In the genomic region with DNA sequence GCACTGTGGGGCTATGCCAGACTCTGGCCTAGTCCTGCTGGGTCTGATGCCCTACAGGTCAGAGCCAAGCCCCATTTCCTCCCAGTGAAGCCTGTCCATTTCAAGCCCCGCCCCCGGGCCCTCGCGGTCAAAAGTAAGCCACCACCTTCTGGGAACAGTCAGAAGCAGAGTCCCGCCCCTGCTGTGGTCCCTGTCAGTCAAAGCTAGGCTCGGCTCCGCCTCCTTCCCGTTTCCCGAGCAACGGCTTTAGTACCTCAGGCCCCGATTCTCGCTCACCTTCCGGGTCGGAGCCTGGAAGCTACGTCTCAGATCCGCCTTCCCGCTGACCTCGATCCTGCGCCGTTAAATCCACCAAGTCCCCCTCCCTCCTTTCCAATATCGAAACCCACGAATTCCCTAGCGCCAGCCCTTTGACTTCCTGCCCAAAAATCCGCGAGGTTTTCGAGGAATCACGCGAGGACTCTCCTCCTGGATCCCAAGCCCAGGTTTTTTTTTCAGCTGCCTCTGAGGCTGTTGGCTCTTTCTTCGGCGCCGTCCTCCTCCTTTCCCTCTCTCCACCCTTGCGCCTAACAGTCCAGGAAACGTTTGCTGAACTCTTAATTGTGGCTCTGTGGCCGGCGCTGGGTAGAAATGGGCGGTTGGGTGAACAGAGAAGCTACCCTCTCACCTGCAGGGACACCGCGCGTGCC, we compare ENCODE assay signal across 8 cellular contexts. TPM values are rescaled to one million over a fixed set of nuclear protein-coding genes. Genes with fewer than 3 reads are reported as not detected.
DNase-seq lines count a peak whose midpoint lies in the region; FAIRE-seq and TF ChIP-seq lines count a peak whose summit lies in the region.

No MANE protein-coding gene starts in this region.

- H4K8ac ChIP-seq in H9 (replicated peaks; ENCODE audit: insufficient read length, low read depth, low read length): no peak overlapping the region

- TF ChIP-seq CTCF in H9 (conservative IDR thresholded peaks at IDR 0.05) (no peak), MM.1S (IDR thresholded peaks at IDR 0.05; ENCODE audit: low read length) (no peak), neutrophil (IDR thresholded peaks at IDR 0.05) (no peak)

- H3K56ac ChIP-seq in H9 (ENCODE audit: insufficient read length, low read depth, low read length): no peak overlapping the region

- peaks cover 26 to 43% of the 10 kb centered on the region in 2 experiments for H3K4me1 Mint-ChIP-seq in H9

- H3K4me1 ChIP-seq in H9 (ENCODE audit: insufficient read depth, low read length) (peaks cover 2% of the 10 kb centered on the region; the same call in 1 of the 2 replicates), MM.1S (ENCODE audit: low read length) (peaks cover 17% of the 10 kb centered on the region), neutrophil (ENCODE audit: control insufficient read depth in 1 of 2, insufficient read depth in 1 of 2, low read depth in 1 of 2, low read length in 1 of 2) (peaks cover 12 to 13% of the 10 kb centered on the region in 2 experiments)

- H3K23me2 ChIP-seq in H9 (ENCODE audit: insufficient read length, low read depth, low read length, poor library complexity, severe bottlenecking): peaks cover 13% of the 10 kb centered on the region

- H2BK5ac ChIP-seq in H9 (ENCODE audit: insufficient read length, low read length): no peak overlapping the region

- H2BK15ac ChIP-seq in H9 (ENCODE audit: low read depth, low read length): no peak overlapping the region

- in situ Hi-C loops in G401 (cut with HindIII; ENCODE audit: low sequenced_read_pairs): no loop called here

- FAIRE-seq in frontal cortex (lab: Jason Lieb, UNC): no peak

- no peak overlapping the region for H4K5ac ChIP-seq in H9 (ENCODE audit: insufficient read length, low read depth, low read length)

- no CpG with 5 or more reads among the region's 39 CpGs for WGBS in H9 (ENCODE audit: extremely low coverage, insufficient read length, low lambda C conversion rate)

- no peak overlapping the region for H2AK5ac ChIP-seq in H9 (ENCODE audit: insufficient read length, low read length)

- H2BK20ac ChIP-seq in H9 (ENCODE audit: low read depth, low read length, poor library complexity, severe bottlenecking): no peak overlapping the region

- H3K79me1 ChIP-seq in H9 (ENCODE audit: insufficient read depth, low read depth, low read length, poor library complexity, severe bottlenecking): no peaks in the 10 kb centered on the region

- no peak overlapping the region for H3K27ac ChIP-seq in H9 (ENCODE audit: insufficient read length, low read depth, low read length)
- peak overlapping the region; percentile 16; the same call in 1 of the 2 replicates for H3K27ac ChIP-seq in MM.1S (ENCODE audit: low read length)
- peak overlapping the region; percentile 38 for H3K27ac ChIP-seq in neutrophil
- peak overlapping the region; percentile 28 for H3K27ac ChIP-seq in substantia nigra (ENCODE audit: low read depth, low read length, poor library complexity, severe bottlenecking)

- H3K23ac ChIP-seq in H9 (ENCODE audit: insufficient read length, low read depth, low read length): no peak overlapping the region

- peak overlapping the region; percentile 21 for H3K9ac ChIP-seq in H9 (ENCODE audit: extremely low read depth, insufficient read length, low read length)
- H3K9ac ChIP-seq in MM.1S (ENCODE audit: low read length): peak overlapping the region; percentile 67

- no peak overlapping the region for H4K91ac ChIP-seq in H9 (ENCODE audit: insufficient read length, low read depth, low read length)

- peaks cover 7% of the 10 kb centered on the region; the same call in 1 of the 2 replicates for H3F3A ChIP-seq in MM.1S (ENCODE audit: insufficient read depth, low read length)

- no peaks in the 10 kb centered on the region for H4K20me1 ChIP-seq in H9 (ENCODE audit: control insufficient read depth, insufficient read depth, insufficient read length)
- H4K20me1 ChIP-seq in MM.1S (ENCODE audit: insufficient read depth, low read length): no peaks in the 10 kb centered on the region

- peaks cover 65% of the 10 kb centered on the region for H3K27me3 Mint-ChIP-seq in H9 (ENCODE audit: low read depth)

- peaks cover 0 to 3% of the 10 kb centered on the region in 2 experiments; a peak in 1 of 5 replicates for H3K9me3 Mint-ChIP-seq in H9

- peak overlapping the region; percentile 65 for H3K4me2 ChIP-seq in H9 (ENCODE audit: insufficient read depth, insufficient read length, low read length)
- H3K4me2 ChIP-seq in MM.1S (ENCODE audit: low read depth, low read length): peak overlapping the region; percentile 75

- H3T11ph ChIP-seq in H9 (ENCODE audit: low read length): no peak overlapping the region

- peak overlapping the region; percentile 70 for H3K14ac ChIP-seq in H9 (ENCODE audit: insufficient read depth, low read length)

- peak overlapping the region; percentile 75 for H3K4me3 ChIP-seq in MM.1S (ENCODE audit: low read length)
- H3K4me3 ChIP-seq in neutrophil (ENCODE audit: low read depth in 1 of 2, low read length in 1 of 2): peak overlapping the region; percentile 67 to 76

- H3K36me3 Mint-ChIP-seq in H9 (ENCODE audit: insufficient read depth in 1 of 3, low read depth in 3 of 3): peaks cover 0 to 3% (median 0%) of the 10 kb centered on the region in 3 experiments; a peak in 2 of 7 replicates

- H3K27ac Mint-ChIP-seq in H9: peak overlapping the region; percentile 81 to 98 (median 96)

- H2AFZ ChIP-seq in H9 (ENCODE audit: low read length) (no peak overlapping the region), MM.1S (ENCODE audit: low read length) (peak overlapping the region; percentile 68)

- H3K9me3 ChIP-seq in H9 (ENCODE audit: control insufficient read depth, low read depth, low read length) (no peaks in the 10 kb centered on the region), MM.1S (replicated peaks; ENCODE audit: insufficient read depth, low read length) (no peaks in the 10 kb centered on the region), neutrophil (no peaks in the 10 kb centered on the region)

- H3K9me2 ChIP-seq in MM.1S (replicated peaks; ENCODE audit: insufficient read depth, low read length): no peaks in the 10 kb centered on the region

- no peak overlapping the region for H3K4ac ChIP-seq in H9 (ENCODE audit: low read depth, low read length)

- no peaks in the 10 kb centered on the region for H3K79me2 ChIP-seq in H9 (ENCODE audit: insufficient read depth, low read length)
- H3K79me2 ChIP-seq in MM.1S (ENCODE audit: low read length): no peaks in the 10 kb centered on the region

- peak overlapping the region; percentile 5 for H3K18ac ChIP-seq in H9 (ENCODE audit: insufficient read length, low read depth, low read length)

- peak overlapping the region; percentile 90 to 95 for H3K4me3 Mint-ChIP-seq in H9

- no peak overlapping the region for H2BK12ac ChIP-seq in H9 (ENCODE audit: insufficient read length, low read depth, low read length)

- H3K36me3 ChIP-seq in MM.1S (replicated peaks; ENCODE audit: insufficient read depth, low read length) (no peaks in the 10 kb centered on the region), neutrophil (no peaks in the 10 kb centered on the region)

- DNase-seq in G401 (ENCODE audit: low spot score) (peak; percentile 96), H9 (peak; percentile 98), MM.1S (peak; percentile 96), SIG-M5 treated with dmso at 0.1 percent for 504 hours (lab: John Stamatoyannopoulos, UW; ENCODE audit: unreplicated experiment) (peak; percentile 92), frontal cortex (ENCODE audit: low spot score in 2 of 2) (peak; percentile 72 to 90), substantia nigra (lab: John Stamatoyannopoulos, UW) (peak; percentile 12 to 96 (median 74))
- DNase-seq in activated naive CD4-positive, alpha-beta T cell treated with Interleukin-2 at 50 U/mL for 16 hours: peak; percentile 92

- H3K27me3 ChIP-seq in H9 (ENCODE audit: insufficient read depth, low read length) (peaks cover 26% of the 10 kb centered on the region; the same call in 1 of the 2 replicates), MM.1S (replicated peaks; ENCODE audit: insufficient read depth, low read length) (no peaks in the 10 kb centered on the region; the same call in 1 of the 2 replicates), neutrophil (peaks cover 66% of the 10 kb centered on the region)

- no peak overlapping the region for H2BK120ac ChIP-seq in H9 (ENCODE audit: low read depth, low read length, poor library complexity, severe bottlenecking)

RNA-seq across cellular contexts. Expression of a gene that starts 11.8 kb away (rescaled TPM):
- total RNA-seq in G401 (2014; rRNA removed; shearing (Covaris generic)): 58.9 and 65.7 TPM in 2 replicates
- total RNA-seq in H9 (2021): 2.8 and 3.4 TPM in 2 replicates
- total RNA-seq in frontal cortex: 45.7 TPM

RNA-seq across cellular contexts. Expression of a gene that starts 11.9 kb away (rescaled TPM):
- 2.4 and 4.5 TPM in 2 replicates for total RNA-seq in G401 (2014; rRNA removed; shearing (Covaris generic))
- total RNA-seq in H9 (2021) (1.7 and 2.0 TPM in 2 replicates), frontal cortex (10.2 TPM)

RNA-seq across cellular contexts. Expression of a gene that starts 19.0 kb away (rescaled TPM):
- 105 and 145 TPM in 2 replicates for total RNA-seq in G401 (2014; rRNA removed; shearing (Covaris generic))
- total RNA-seq in H9 (2021) (2.9 and 3.6 TPM in 2 replicates), frontal cortex (0.41 TPM)

RNA-seq across cellular contexts. Expression of a gene that starts 43.2 kb away (rescaled TPM):
- 146 and 166 TPM in 2 replicates for total RNA-seq in G401 (2014; rRNA removed; shearing (Covaris generic))
- total RNA-seq in H9 (2021): 69.1 and 71.3 TPM in 2 replicates
- 15.5 TPM for total RNA-seq in frontal cortex

RNA-seq across cellular contexts. Expression of a gene that starts 55.5 kb away (rescaled TPM):
- total RNA-seq in G401 (2014; rRNA removed; shearing (Covaris generic)): 20.9 and 21.7 TPM in 2 replicates
- total RNA-seq in H9 (2021) (38.7 and 41.7 TPM in 2 replicates), frontal cortex (6.5 TPM)

Comparison
In these comparisons a context has a peak if more than half of its experiments do, and no peak if none do; other contexts are left out.
1. RNA of a gene that starts 11.8 kb away (total RNA-seq): 58.9 to 65.7 TPM in G401 and 45.7 TPM in frontal cortex (single experiment); 2.8 to 3.4 TPM in H9; every median in the first group is over 10 times any median in the second.
2. RNA of a gene that starts 19.0 kb away (total RNA-seq): 105 to 145 TPM in G401; 2.9 to 3.6 TPM in H9 and 0.41 TPM in frontal cortex (single experiment); every median in the first group is over 10 times any median in the second.
3. Peak in every context shown above with its lines, with median percentiles within 50 percentile points of each other: DNase-seq.